ENCODE assay signal across 18 cellular contexts in the genomic region with DNA sequence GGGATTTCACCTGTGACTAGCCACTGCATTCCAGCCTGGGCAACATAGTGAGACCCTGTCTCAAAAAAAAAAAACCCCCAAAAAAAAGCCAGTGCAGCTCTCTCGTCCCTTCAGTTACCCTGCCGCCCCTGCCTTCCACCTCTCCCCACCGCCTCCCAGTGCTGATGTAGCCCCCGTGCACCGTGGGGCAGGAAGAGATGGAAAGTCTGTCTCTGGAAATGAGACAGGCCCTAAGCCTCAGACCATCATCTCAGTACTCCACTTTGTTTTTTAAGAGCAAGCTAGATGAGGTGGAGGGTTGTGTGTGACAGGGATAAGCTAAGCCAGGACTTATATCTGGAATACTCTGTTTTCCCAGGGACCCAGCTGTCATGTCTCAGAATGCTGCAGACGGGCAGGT. TPM values are rescaled to one million over a fixed set of nuclear protein-coding genes. Genes with fewer than 3 reads are reported as not detected.
DNase-seq lines count a peak whose midpoint lies in the region; ATAC-seq and TF ChIP-seq lines count a peak whose summit lies in the region.
"Had no signal": no experiment of that assay in that cellular context is flagged by ENCODE, and none has a peak within 500 bp of the region (broad histone marks: within the 10 kb centered on the region; RNA-seq: fewer than 3 reads in every experiment).

No MANE protein-coding gene starts in this region.

- no peaks in the 10 kb centered on the region for H3K9me3 Mint-ChIP-seq in activated naive CD8-positive, alpha-beta T cell treated with anti-CD3 and anti-CD28 coated beads, Interleukin-2, amount 50 U/mL, for 24 hours
- peaks cover 1% of the 10 kb centered on the region for H3K9me3 Mint-ChIP-seq in activated naive CD8-positive, alpha-beta T cell treated with anti-CD3 and anti-CD28 coated beads for 36 hours
- no peaks in the 10 kb centered on the region for H3K9me3 Mint-ChIP-seq in activated T-helper 17 cell treated with anti-CD3 and anti-CD28 coated beads, Interleukin-2, amount 50 U/mL, for 72 hours
- no peaks in the 10 kb centered on the region for H3K9me3 Mint-ChIP-seq in type B pancreatic cell

- no peak for TF ChIP-seq CTCF in type B pancreatic cell (conservative IDR thresholded peaks at IDR 0.05)

- H3K27ac Mint-ChIP-seq in activated naive CD8-positive, alpha-beta T cell treated with anti-CD3 and anti-CD28 coated beads, Interleukin-2, amount 50 U/mL, for 24 hours, result no peak overlapping the region
- no peak overlapping the region for H3K27ac Mint-ChIP-seq in activated naive CD8-positive, alpha-beta T cell treated with anti-CD3 and anti-CD28 coated beads for 36 hours
- peak overlapping the region; percentile 90 for H3K27ac Mint-ChIP-seq in activated T-helper 17 cell treated with anti-CD3 and anti-CD28 coated beads, Interleukin-2, amount 50 U/mL, for 72 hours
- peak overlapping the region; percentile 17 for H3K27ac Mint-ChIP-seq in type B pancreatic cell

- no peak for DNase-seq in activated naive CD8-positive, alpha-beta T cell treated with anti-CD3 and anti-CD28 coated beads, Interleukin-2, amount 50 U/mL, for 24 hours
- DNase-seq in activated naive CD8-positive, alpha-beta T cell treated with anti-CD3 and anti-CD28 coated beads for 36 hours, result no peak
- no peak for DNase-seq in type B pancreatic cell (ENCODE audit: extremely low spot score, unreplicated experiment)
- DNase-seq in effector memory CD4-positive, alpha-beta T cell, result no peak
- DNase-seq in cerebellum (ENCODE audit: low spot score), result no peak
- DNase-seq: activated CD8-positive, alpha-beta memory T cell treated with anti-CD3 and anti-CD28 coated beads, Interleukin-2, amount 50 U/mL, for 4 hours; activated naive CD4-positive, alpha-beta T cell; DMS79; H9; NCI-H1417 treated with DMSO at 0.1 percent for 48 hours; NCI-H524 treated with DMSO at 0.1 percent for 48 hours; small intestine had no signal

- H3K27ac ChIP-seq in layer of hippocampus (ENCODE audit: low read depth, low read length), result peak overlapping the region; percentile 53
- H3K27ac ChIP-seq in effector memory CD4-positive, alpha-beta T cell (ENCODE audit: insufficient read depth, low read length, poor library complexity, severe bottlenecking), result no peak overlapping the region
- H3K27ac ChIP-seq: coronary artery, epithelial cell of prostate, SJSA1, thoracic aorta had no signal

- H3K27me3 ChIP-seq in layer of hippocampus (ENCODE audit: control insufficient read depth, insufficient read depth, low read length), result no peaks in the 10 kb centered on the region
- H3K27me3 ChIP-seq in effector memory CD4-positive, alpha-beta T cell (replicated peaks; ENCODE audit: control insufficient read depth, insufficient read depth, low read length, poor library complexity, severe bottlenecking), result no peaks in the 10 kb centered on the region
- H3K27me3 ChIP-seq: SJSA1 had no signal

- H3K4me3 ChIP-seq in effector memory CD4-positive, alpha-beta T cell (ENCODE audit: insufficient read depth, low read depth, low read length, poor library complexity, severe bottlenecking), result no peak overlapping the region
- H3K4me3 ChIP-seq: coronary artery, SJSA1, thoracic aorta had no signal

- H3K4me1 ChIP-seq in effector memory CD4-positive, alpha-beta T cell (ENCODE audit: control insufficient read depth, insufficient read depth, low read length, poor library complexity, severe bottlenecking), result no peaks in the 10 kb centered on the region
- H3K4me1 ChIP-seq: SJSA1 had no signal

- H3K9me3 ChIP-seq in effector memory CD4-positive, alpha-beta T cell (ENCODE audit: control insufficient read depth, low read length), result no peaks in the 10 kb centered on the region
- H3K9me3 ChIP-seq: SJSA1, thoracic aorta had no signal

- peak; percentile 56 for ATAC-seq in activated naive CD8-positive, alpha-beta T cell treated with anti-CD3 and anti-CD28 coated beads, Interleukin-2, amount 50 U/mL, for 24 hours
- ATAC-seq in activated T-helper 17 cell treated with anti-CD3 and anti-CD28 coated beads, Interleukin-2, amount 50 U/mL, for 72 hours (replicated peaks), result peak; percentile 78

- H3K36me3 Mint-ChIP-seq in activated naive CD8-positive, alpha-beta T cell treated with anti-CD3 and anti-CD28 coated beads, Interleukin-2, amount 50 U/mL, for 24 hours (ENCODE audit: low read depth), result no peaks in the 10 kb centered on the region
- no peaks in the 10 kb centered on the region for H3K36me3 Mint-ChIP-seq in activated naive CD8-positive, alpha-beta T cell treated with anti-CD3 and anti-CD28 coated beads for 36 hours
- no peaks in the 10 kb centered on the region for H3K36me3 Mint-ChIP-seq in activated T-helper 17 cell treated with anti-CD3 and anti-CD28 coated beads, Interleukin-2, amount 50 U/mL, for 72 hours (ENCODE audit: low read depth)
- peaks cover 51% of the 10 kb centered on the region for H3K36me3 Mint-ChIP-seq in type B pancreatic cell

- peaks cover 12% of the 10 kb centered on the region for H3K4me1 Mint-ChIP-seq in activated naive CD8-positive, alpha-beta T cell treated with anti-CD3 and anti-CD28 coated beads, Interleukin-2, amount 50 U/mL, for 24 hours
- H3K4me1 Mint-ChIP-seq in activated naive CD8-positive, alpha-beta T cell treated with anti-CD3 and anti-CD28 coated beads for 36 hours, result peaks cover 13% of the 10 kb centered on the region
- H3K4me1 Mint-ChIP-seq in activated T-helper 17 cell treated with anti-CD3 and anti-CD28 coated beads, Interleukin-2, amount 50 U/mL, for 72 hours, result peaks cover 16% of the 10 kb centered on the region
- H3K4me1 Mint-ChIP-seq in type B pancreatic cell (ENCODE audit: unreplicated experiment), result peaks cover 21% of the 10 kb centered on the region

- H3K4me3 Mint-ChIP-seq in activated naive CD8-positive, alpha-beta T cell treated with anti-CD3 and anti-CD28 coated beads, Interleukin-2, amount 50 U/mL, for 24 hours, result no peak overlapping the region
- no peak overlapping the region for H3K4me3 Mint-ChIP-seq in activated naive CD8-positive, alpha-beta T cell treated with anti-CD3 and anti-CD28 coated beads for 36 hours
- peak overlapping the region; percentile 60 for H3K4me3 Mint-ChIP-seq in activated T-helper 17 cell treated with anti-CD3 and anti-CD28 coated beads, Interleukin-2, amount 50 U/mL, for 72 hours
- no peak overlapping the region for H3K4me3 Mint-ChIP-seq in type B pancreatic cell
- H3K4me3 Mint-ChIP-seq: H9 had no signal

- no peaks in the 10 kb centered on the region for H3K36me3 ChIP-seq in effector memory CD4-positive, alpha-beta T cell (ENCODE audit: control insufficient read depth, insufficient read depth, low read length)
- H3K36me3 ChIP-seq: SJSA1 had no signal

- peaks cover 5% of the 10 kb centered on the region for H3K27me3 Mint-ChIP-seq in activated naive CD8-positive, alpha-beta T cell treated with anti-CD3 and anti-CD28 coated beads, Interleukin-2, amount 50 U/mL, for 24 hours
- peaks cover 15% of the 10 kb centered on the region for H3K27me3 Mint-ChIP-seq in activated naive CD8-positive, alpha-beta T cell treated with anti-CD3 and anti-CD28 coated beads for 36 hours
- H3K27me3 Mint-ChIP-seq in activated T-helper 17 cell treated with anti-CD3 and anti-CD28 coated beads, Interleukin-2, amount 50 U/mL, for 72 hours, result peaks cover 18% of the 10 kb centered on the region
- no peaks in the 10 kb centered on the region for H3K27me3 Mint-ChIP-seq in type B pancreatic cell

RNA-seq across cellular contexts. Expression of gene MERTK, which starts 32.0 kb away (rescaled TPM):
- under 1 TPM; 0.33 to 0.44 TPM for total RNA-seq in activated naive CD8-positive, alpha-beta T cell treated with anti-CD3 and anti-CD28 coated beads for 36 hours
- under 1 TPM; 0.43 to 0.87 TPM for total RNA-seq in activated T-helper 17 cell treated with anti-CD3 and anti-CD28 coated beads, Interleukin-2, amount 50 U/mL, for 72 hours
- total RNA-seq in type B pancreatic cell (ENCODE audit: low replicate concordance), result 25.7 and 48.4 TPM in 2 replicates
- total RNA-seq in cerebellum, result 6.4 TPM
- total RNA-seq: SJSA1 had no signal

RNA-seq across cellular contexts. Expression of gene ANAPC1, which starts 46.4 kb away (rescaled TPM):
- 100 to 1,000 TPM; 137 to 149 TPM for total RNA-seq in activated naive CD8-positive, alpha-beta T cell treated with anti-CD3 and anti-CD28 coated beads for 36 hours
- 100 to 1,000 TPM in 1 of 2 donors, 10 to 100 TPM in 1; 75.6 to 119 TPM for total RNA-seq in activated T-helper 17 cell treated with anti-CD3 and anti-CD28 coated beads, Interleukin-2, amount 50 U/mL, for 72 hours
- 50.3 and 52.9 TPM in 2 replicates for total RNA-seq in type B pancreatic cell (ENCODE audit: low replicate concordance)
- 79.8 TPM for total RNA-seq in cerebellum

Comparison
In these comparisons a context has a peak if more than half of its experiments do, and no peak if none do; other contexts are left out.
1. H3K27ac Mint-ChIP-seq: peak in activated T-helper 17 cell treated with anti-CD3 and anti-CD28 coated beads, Interleukin-2, amount 50 U/mL, for 72 hours (single experiment) and type B pancreatic cell (single experiment); none in activated naive CD8-positive, alpha-beta T cell treated with anti-CD3 and anti-CD28 coated beads, Interleukin-2, amount 50 U/mL, for 24 hours (single experiment) and activated naive CD8-positive, alpha-beta T cell treated with anti-CD3 and anti-CD28 coated beads for 36 hours (single experiment).